In genomic region chr2:42169100-42169868, GRCh38 we compare ENCODE assay signal across 8 cellular contexts. TPM values are rescaled to one million over a fixed set of nuclear protein-coding genes. Genes with fewer than 3 reads are reported as not detected.
DNase-seq lines count a peak whose midpoint lies in the region; TF ChIP-seq lines count a peak whose summit lies in the region.

A gene with protein sequence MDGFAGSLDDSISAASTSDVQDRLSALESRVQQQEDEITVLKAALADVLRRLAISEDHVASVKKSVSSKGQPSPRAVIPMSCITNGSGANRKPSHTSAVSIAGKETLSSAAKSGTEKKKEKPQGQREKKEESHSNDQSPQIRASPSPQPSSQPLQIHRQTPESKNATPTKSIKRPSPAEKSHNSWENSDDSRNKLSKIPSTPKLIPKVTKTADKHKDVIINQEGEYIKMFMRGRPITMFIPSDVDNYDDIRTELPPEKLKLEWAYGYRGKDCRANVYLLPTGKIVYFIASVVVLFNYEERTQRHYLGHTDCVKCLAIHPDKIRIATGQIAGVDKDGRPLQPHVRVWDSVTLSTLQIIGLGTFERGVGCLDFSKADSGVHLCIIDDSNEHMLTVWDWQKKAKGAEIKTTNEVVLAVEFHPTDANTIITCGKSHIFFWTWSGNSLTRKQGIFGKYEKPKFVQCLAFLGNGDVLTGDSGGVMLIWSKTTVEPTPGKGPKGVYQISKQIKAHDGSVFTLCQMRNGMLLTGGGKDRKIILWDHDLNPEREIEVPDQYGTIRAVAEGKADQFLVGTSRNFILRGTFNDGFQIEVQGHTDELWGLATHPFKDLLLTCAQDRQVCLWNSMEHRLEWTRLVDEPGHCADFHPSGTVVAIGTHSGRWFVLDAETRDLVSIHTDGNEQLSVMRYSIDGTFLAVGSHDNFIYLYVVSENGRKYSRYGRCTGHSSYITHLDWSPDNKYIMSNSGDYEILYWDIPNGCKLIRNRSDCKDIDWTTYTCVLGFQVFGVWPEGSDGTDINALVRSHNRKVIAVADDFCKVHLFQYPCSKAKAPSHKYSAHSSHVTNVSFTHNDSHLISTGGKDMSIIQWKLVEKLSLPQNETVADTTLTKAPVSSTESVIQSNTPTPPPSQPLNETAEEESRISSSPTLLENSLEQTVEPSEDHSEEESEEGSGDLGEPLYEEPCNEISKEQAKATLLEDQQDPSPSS (plus strand): TSS chr2:42169353. CDS start chr2:42169612, 259 bp downstream.

- DNase-seq in GM04504 (ENCODE audit: low read depth) = peak; percentile 67
- peak; percentile 96 for DNase-seq in HEK293T (ENCODE audit: extremely low spot score)
- DNase-seq in MV-4-11 (lab: John Stamatoyannopoulos, UW) = peak; percentile 74
- no peak for DNase-seq in SK-N-MC (ENCODE audit: low read depth, low spot score)
- DNase-seq in activated naive CD4-positive, alpha-beta T cell treated with anti-CD3 and anti-CD28 coated beads, Interleukin-2, amount 10 ng/mL, durations not matched to agents 7 days and 5 days = peak; percentile 88
- DNase-seq in globus pallidus (ENCODE audit: low spot score) = peak; percentile 85
- DNase-seq in nucleus accumbens (lab: John Stamatoyannopoulos, UW) = peak; percentile 41 to 95 (median 86)
- DNase-seq in suprapubic skin (ENCODE audit: low spot score in 2 of 2) = peak; percentile 92

- peak within 1 kb of the TSS; percentile 4 for H3K27ac Mint-ChIP-seq in activated naive CD4-positive, alpha-beta T cell treated with anti-CD3 and anti-CD28 coated beads, Interleukin-2, amount 10 ng/mL, durations not matched to agents 7 days and 5 days

- H3K9ac ChIP-seq in SK-N-MC (ENCODE audit: insufficient read length) = peak within 1 kb of the TSS; percentile 81

- TF ChIP-seq POLR2A in suprapubic skin (IDR thresholded peaks at IDR 0.05) = peak; percentile 35 to 86

- WGBS in suprapubic skin = 0% methylated on average over 13 of the region's 87 CpGs

- POLR2A ChIA-PET in HEK293T (lab: Yijun Ruan, JAX) = interaction anchor here (0.7 to 1.2 kb wide), 3 partner anchors 27 to 78 kb away, joined by 3 to 9 read pairs (median 3); no protein-coding TSS in a partner anchor

- no peaks in the 10 kb centered on the region for H3K27me3 ChIP-seq in suprapubic skin

- CTCF ChIA-PET in HEK293T (lab: Yijun Ruan, JAX) = no interaction called here
- CTCF ChIA-PET in activated naive CD4-positive, alpha-beta T cell treated with anti-CD3 and anti-CD28 coated beads, Interleukin-2, amount 10 ng/mL, durations not matched to agents 7 days and 5 days (lab: Charles Lee) = no interaction called here

- no peak within 1 kb of the TSS for H3K4me3 Mint-ChIP-seq in activated naive CD4-positive, alpha-beta T cell treated with anti-CD3 and anti-CD28 coated beads, Interleukin-2, amount 10 ng/mL, durations not matched to agents 7 days and 5 days

- TF ChIP-seq CTCF in suprapubic skin (IDR thresholded peaks at IDR 0.05) = no peak

- H3K9me3 ChIP-seq in SK-N-MC (ENCODE audit: low read depth, low read length) (no peaks in the 10 kb centered on the region), suprapubic skin (no peaks in the 10 kb centered on the region)

- peaks cover 25% of the 10 kb centered on the region for H3K4me1 Mint-ChIP-seq in activated naive CD4-positive, alpha-beta T cell treated with anti-CD3 and anti-CD28 coated beads, Interleukin-2, amount 10 ng/mL, durations not matched to agents 7 days and 5 days

- peaks cover 44% of the 10 kb centered on the region for H3K4me1 ChIP-seq in suprapubic skin

- no peak for TF ChIP-seq EP300 in suprapubic skin (IDR thresholded peaks at IDR 0.05)

- H3K36me3 Mint-ChIP-seq in activated naive CD4-positive, alpha-beta T cell treated with anti-CD3 and anti-CD28 coated beads, Interleukin-2, amount 10 ng/mL, durations not matched to agents 7 days and 5 days = peaks cover 8% of the 10 kb centered on the region

- H3K27ac ChIP-seq in SK-N-MC (peak within 1 kb of the TSS; percentile 96; the same call in 1 of the 2 replicates), suprapubic skin (peak within 1 kb of the TSS; percentile 92)

- H3K9me3 Mint-ChIP-seq in activated naive CD4-positive, alpha-beta T cell treated with anti-CD3 and anti-CD28 coated beads, Interleukin-2, amount 10 ng/mL, durations not matched to agents 7 days and 5 days = no peaks in the 10 kb centered on the region

- H3K36me3 ChIP-seq in SK-N-MC (ENCODE audit: insufficient read depth, low read length) = no peaks in the 10 kb centered on the region
- H3K36me3 ChIP-seq in suprapubic skin = no peaks in the 10 kb centered on the region

- peaks cover under 1% of the 10 kb centered on the region for H3K27me3 Mint-ChIP-seq in activated naive CD4-positive, alpha-beta T cell treated with anti-CD3 and anti-CD28 coated beads, Interleukin-2, amount 10 ng/mL, durations not matched to agents 7 days and 5 days

- H3K4me3 ChIP-seq in SK-N-MC (peak within 1 kb of the TSS; percentile 79), suprapubic skin (peak within 1 kb of the TSS; percentile 80)

TF ChIP-seq in HEK293T, 16 proteins besides CTCF, POLR2A, EP300 and RAD21:
- TF ChIP-seq SUZ12 (IDR thresholded peaks at IDR 0.05) = no peak
- TF ChIP-seq ELF4 (IDR thresholded peaks at IDR 0.05) = no peak
- peak; percentile 93 for TF ChIP-seq L3MBTL2 (conservative IDR thresholded peaks at IDR 0.05)
- TF ChIP-seq SP1 (IDR thresholded peaks at IDR 0.05) = 0 out of 2 replicates have a peak, but pooled peaks have one; percentile 31
- no peak for TF ChIP-seq FOXK2 (IDR thresholded peaks at IDR 0.05)

RNA-seq across cellular contexts. Expression of the gene that starts here (rescaled TPM):
- total RNA-seq in suprapubic skin = 10 to 100 TPM; 38.9 to 67.1 (median 43.3) TPM
